ENCODE assay signal across 9 cellular contexts in genomic region chr5:80191991-80192398, GRCh38.
A peak's percentile ranks its signal among the peaks of the same experiment; 100 is the strongest.
DNase-seq lines count a peak whose midpoint lies in the region; ATAC-seq and TF ChIP-seq lines count a peak whose summit lies in the region.
"Had no signal": no experiment of that assay in that cellular context is flagged by ENCODE, and none has a peak within 500 bp of the region (broad histone marks: within the 10 kb centered on the region; RNA-seq: fewer than 3 reads in every experiment).

No MANE protein-coding gene starts in this region.

- peak overlapping the region; percentile 86 for H3K27ac ChIP-seq in DND-41 (ENCODE audit: low read length)

- H3K27me3 ChIP-seq in DND-41 (ENCODE audit: insufficient read depth, low read length, poor library complexity): no peaks in the 10 kb centered on the region

- H3K9me3 ChIP-seq in DND-41 (ENCODE audit: insufficient read depth, low read length, severe bottlenecking): no peaks in the 10 kb centered on the region

- peak overlapping the region; percentile 37; the same call in 1 of the 2 replicates for H3K9ac ChIP-seq in DND-41 (ENCODE audit: low read depth, low read length)

- peaks cover 73% of the 10 kb centered on the region for H3K4me1 Mint-ChIP-seq in T-helper 2 cell treated with Interferon-gamma antibody and Interleukin-4, amounts not matched to agents 5 μg/mL and 100 μg/mL, for 36 hours (ENCODE audit: low read depth)
- peaks cover 48% of the 10 kb centered on the region for H3K4me1 Mint-ChIP-seq in endothelial cell (ENCODE audit: unreplicated experiment)

- H3K79me2 ChIP-seq in DND-41 (ENCODE audit: insufficient read depth, low read length): peaks cover 90% of the 10 kb centered on the region

- peak; percentile 84 for ATAC-seq in DND-41 (ENCODE audit: insufficient read depth, low read depth)
- ATAC-seq in omental fat pad (ENCODE audit: low FRiP score): peak; percentile 16
- ATAC-seq in HG02840 (IDR thresholded peaks at IDR 0.05; ENCODE audit: low FRiP score, unreplicated experiment): no peak
- no peak for ATAC-seq in HG02973 (IDR thresholded peaks at IDR 0.05; ENCODE audit: unreplicated experiment)
- no peak for ATAC-seq in HG02885 (IDR thresholded peaks at IDR 0.05; ENCODE audit: poor library complexity, unreplicated experiment)

- no peaks in the 10 kb centered on the region for H4K20me1 ChIP-seq in DND-41 (ENCODE audit: insufficient read depth, low read length)

- no peaks in the 10 kb centered on the region for H3K27me3 Mint-ChIP-seq in T-helper 2 cell treated with Interferon-gamma antibody and Interleukin-4, amounts not matched to agents 5 μg/mL and 100 μg/mL, for 36 hours (ENCODE audit: low read depth)
- H3K27me3 Mint-ChIP-seq in endothelial cell (ENCODE audit: unreplicated experiment): peaks cover 6% of the 10 kb centered on the region
- H3K27me3 Mint-ChIP-seq: memory B cell had no signal

- H3K4me3 ChIP-seq in DND-41 (ENCODE audit: low read depth in 1 of 2, low read length in 2 of 2): no peak overlapping the region; a peak in 1 of 4 replicates

- H3K9me3 Mint-ChIP-seq in T-helper 2 cell treated with Interferon-gamma antibody and Interleukin-4, amounts not matched to agents 5 μg/mL and 100 μg/mL, for 36 hours: no peaks in the 10 kb centered on the region
- no peaks in the 10 kb centered on the region for H3K9me3 Mint-ChIP-seq in endothelial cell (ENCODE audit: unreplicated experiment)
- H3K9me3 Mint-ChIP-seq: memory B cell had no signal

- H3K4me3 Mint-ChIP-seq in T-helper 2 cell treated with Interferon-gamma antibody and Interleukin-4, amounts not matched to agents 5 μg/mL and 100 μg/mL, for 36 hours: peak overlapping the region; percentile 81
- no peak overlapping the region for H3K4me3 Mint-ChIP-seq in endothelial cell (ENCODE audit: unreplicated experiment)
- H3K4me3 Mint-ChIP-seq: memory B cell had no signal

- H2AFZ ChIP-seq in DND-41 (ENCODE audit: low read depth, low read length): no peak overlapping the region

- H3K4me1 ChIP-seq in DND-41 (ENCODE audit: insufficient read depth, low read length): peaks cover 95% of the 10 kb centered on the region

- H3K27ac Mint-ChIP-seq in T-helper 2 cell treated with Interferon-gamma antibody and Interleukin-4, amounts not matched to agents 5 μg/mL and 100 μg/mL, for 36 hours: peak overlapping the region; percentile 93
- peak overlapping the region; percentile 36 for H3K27ac Mint-ChIP-seq in endothelial cell (ENCODE audit: unreplicated experiment)
- H3K27ac Mint-ChIP-seq: memory B cell had no signal

- peaks cover 7% of the 10 kb centered on the region for H3K36me3 ChIP-seq in DND-41 (ENCODE audit: insufficient read depth, low read length)

- peak overlapping the region; percentile 32 for H3K4me2 ChIP-seq in DND-41 (ENCODE audit: insufficient read depth, low read length)

- DNase-seq in DND-41: peak; percentile 62
- peak; percentile 52 for DNase-seq in T-helper 2 cell treated with Interferon-gamma antibody and Interleukin-4, amounts not matched to agents 5 μg/mL and 100 μg/mL, for 36 hours (ENCODE audit: low spot score)
- no peak for DNase-seq in endothelial cell (ENCODE audit: low spot score)
- DNase-seq in omental fat pad (ENCODE audit: low spot score): no peak
- no peak for DNase-seq in OCI-M2 (lab: John Stamatoyannopoulos, UW; ENCODE audit: unreplicated experiment)

- no peak for TF ChIP-seq CTCF in DND-41 (IDR thresholded peaks at IDR 0.05; ENCODE audit: borderline replicate concordance, extremely low read depth, low read length, poor library complexity, severe bottlenecking)
- TF ChIP-seq CTCF in endothelial cell (IDR thresholded peaks at IDR 0.05; ENCODE audit: unreplicated experiment): no peak
- TF ChIP-seq CTCF in omental fat pad (IDR thresholded peaks at IDR 0.05): no peak

- peaks cover 45% of the 10 kb centered on the region for H3K36me3 Mint-ChIP-seq in T-helper 2 cell treated with Interferon-gamma antibody and Interleukin-4, amounts not matched to agents 5 μg/mL and 100 μg/mL, for 36 hours (ENCODE audit: low read depth)
- peaks cover 19% of the 10 kb centered on the region for H3K36me3 Mint-ChIP-seq in endothelial cell (ENCODE audit: low read depth, unreplicated experiment)

Comparison
In these comparisons a context has a peak if more than half of its experiments do, and no peak if none do; other contexts are left out.
1. ATAC-seq: peak in DND-41 (single experiment) and omental fat pad (single experiment); none in HG02840 (single experiment), HG02973 (single experiment) and HG02885 (single experiment).
2. DNase-seq: peak in DND-41 (single experiment) and T-helper 2 cell treated with Interferon-gamma antibody and Interleukin-4, amounts not matched to agents 5 μg/mL and 100 μg/mL, for 36 hours (single experiment); none in endothelial cell (single experiment), omental fat pad (single experiment) and OCI-M2 (single experiment).